16 cellular contexts compared by ENCODE assay signal in genomic region chr13:34990399-34991224, GRCh38. TPM values are rescaled to one million over a fixed set of nuclear protein-coding genes. Genes with fewer than 3 reads are reported as not detected.
DNase-seq lines count a peak whose midpoint lies in the region; ATAC-seq, FAIRE-seq and TF ChIP-seq lines count a peak whose summit lies in the region.
"Had no signal": no experiment of that assay in that cellular context is flagged by ENCODE, and none has a peak within 500 bp of the region (broad histone marks: within the 10 kb centered on the region; RNA-seq: fewer than 3 reads in every experiment).

No MANE protein-coding gene starts in this region.

- no peaks in the 10 kb centered on the region; the same call in 1 of the 2 replicates for H3K79me1 ChIP-seq in H1 (ENCODE audit: low read depth, low read length)

- H3K36me3 Mint-ChIP-seq in activated naive CD8-positive, alpha-beta T cell treated with anti-CD3 and anti-CD28 coated beads for 36 hours = peaks cover 41% of the 10 kb centered on the region
- peaks cover 9% of the 10 kb centered on the region for H3K36me3 Mint-ChIP-seq in activated naive CD8-positive, alpha-beta T cell treated with anti-CD3 and anti-CD28 coated beads, Interleukin-2, amount 50 U/mL, for 24 hours (ENCODE audit: low read depth)

- H3K9me3 ChIP-seq in H1 (ENCODE audit: insufficient read depth in 2 of 2, low read depth in 1 of 2, low read length in 1 of 2) = peaks cover 42% of the 10 kb centered on the region in 2 experiments

- TF ChIP-seq EP300 in H1 (IDR thresholded peaks at IDR 0.05; ENCODE audit: borderline replicate concordance in 1 of 2, low read depth in 2 of 2, low read length in 2 of 2) = no peak

- H3K4me1 Mint-ChIP-seq in activated naive CD8-positive, alpha-beta T cell treated with anti-CD3 and anti-CD28 coated beads for 36 hours = no peaks in the 10 kb centered on the region
- no peaks in the 10 kb centered on the region for H3K4me1 Mint-ChIP-seq in activated naive CD8-positive, alpha-beta T cell treated with anti-CD3 and anti-CD28 coated beads, Interleukin-2, amount 50 U/mL, for 24 hours

- POLR2A ChIA-PET in H1 (lab: Charles Lee; ENCODE audit: partially characterized antibody) = no interaction called here

- no peak overlapping the region for H2BK120ac ChIP-seq in H1 (replicated peaks; ENCODE audit: low read depth, low read length)

- TF ChIP-seq POLR2A in H1 (IDR thresholded peaks at IDR 0.05; ENCODE audit: control extremely low read depth in 1 of 2, low read depth in 2 of 2, low read length in 2 of 2) = no peak

- no peak overlapping the region for H2BK20ac ChIP-seq in H1 (ENCODE audit: low read length)

- DNase-seq in HT-29 (ENCODE audit: low spot score) (peak; percentile 27), H1 (ENCODE audit: low read depth in 1 of 2, low spot score in 2 of 2) (no peak), left lobe of liver (ENCODE audit: low spot score) (no peak), AML-193 (lab: John Stamatoyannopoulos, UW) (no peak)
- DNase-seq in activated naive CD8-positive, alpha-beta T cell treated with anti-CD3 and anti-CD28 coated beads for 36 hours = no peak
- no peak for DNase-seq in activated naive CD8-positive, alpha-beta T cell treated with anti-CD3 and anti-CD28 coated beads, Interleukin-2, amount 50 U/mL, for 24 hours
- DNase-seq: CD8-positive, alpha-beta T cell; DND-41; GDM1; NCI-H1105; NCI-H1694; NCI-H524; SIG-M5 had no signal

- H3K56ac ChIP-seq in H1 (replicated peaks; ENCODE audit: insufficient read length, low read depth, low read length) = no peak overlapping the region

- ATAC-seq in left lobe of liver = peak; percentile 88
- ATAC-seq in GM21515 (IDR thresholded peaks at IDR 0.05; ENCODE audit: unreplicated experiment) = no peak
- no peak for ATAC-seq in activated naive CD8-positive, alpha-beta T cell treated with anti-CD3 and anti-CD28 coated beads, Interleukin-2, amount 50 U/mL, for 24 hours
- ATAC-seq: CD8-positive, alpha-beta T cell; GM12878 had no signal

- H2BK12ac ChIP-seq in H1 (ENCODE audit: low read depth, low read length) = no peak overlapping the region

- no peak overlapping the region for H3K27ac ChIP-seq in H1 (ENCODE audit: low read depth, low read length)

- H4K20me1 ChIP-seq in H1 (replicated peaks in 1 of 2; ENCODE audit: control insufficient read depth in 1 of 2, insufficient read depth in 2 of 2, low read length in 2 of 2) = no peaks in the 10 kb centered on the region

- H3K36me3 ChIP-seq in H1 (ENCODE audit: control insufficient read depth in 2 of 4, insufficient read depth in 4 of 4, low read length in 3 of 4) = peaks cover 0 to 25% (median 13%) of the 10 kb centered on the region in 4 experiments; a peak in 4 of 8 replicates

- 79% methylated on average over 1 of the region's 1 CpG; no CpG with 5 or more reads in 1 of the 2 experiments for WGBS in H1 (ENCODE audit: extremely low coverage in 1 of 2, insufficient coverage in 1 of 2, insufficient read length in 1 of 2, insufficient replicate concordance in 2 of 2, low coverage in 1 of 2, low lambda C conversion rate in 2 of 2, missing lambda C conversion rate in 1 of 2), 2 experiments

- H4K8ac ChIP-seq in H1 (ENCODE audit: extremely low read depth, insufficient read depth, low read length) = no peak overlapping the region

- no peaks in the 10 kb centered on the region for H3K23me2 ChIP-seq in H1 (ENCODE audit: low read depth, low read length)

- H3K4ac ChIP-seq in H1 (replicated peaks; ENCODE audit: insufficient read length, low read depth, low read length) = no peak overlapping the region

- no peak overlapping the region for H3K14ac ChIP-seq in H1 (ENCODE audit: insufficient read length)

- FAIRE-seq in H1 (lab: Jason Lieb, UNC) = no peak
- FAIRE-seq: GM12878, H54 had no signal

- no peak overlapping the region for H4K91ac ChIP-seq in H1 (replicated peaks; ENCODE audit: insufficient read length, low read length)

- TF ChIP-seq CTCF in H1 (IDR thresholded peaks at IDR 0.05; ENCODE audit: control extremely low read depth in 1 of 3, insufficient read depth in 1 of 3, low read depth in 1 of 3, low read length in 3 of 3) = no peak

- no peaks in the 10 kb centered on the region for H3K27me3 ChIP-seq in H1 (replicated peaks in 1 of 4; ENCODE audit: control insufficient read depth in 3 of 4, extremely low read depth in 1 of 4, insufficient read depth in 3 of 4, low read length in 3 of 4)

- H3K9me3 Mint-ChIP-seq in activated naive CD8-positive, alpha-beta T cell treated with anti-CD3 and anti-CD28 coated beads for 36 hours = peaks cover 37% of the 10 kb centered on the region
- peaks cover 27% of the 10 kb centered on the region for H3K9me3 Mint-ChIP-seq in activated naive CD8-positive, alpha-beta T cell treated with anti-CD3 and anti-CD28 coated beads, Interleukin-2, amount 50 U/mL, for 24 hours

- H3K79me2 ChIP-seq in H1 (ENCODE audit: control insufficient read depth in 1 of 2, insufficient read depth in 2 of 2, low read length in 2 of 2) = peaks cover 0 to 74% of the 10 kb centered on the region in 2 experiments; a peak in 2 of 4 replicates

- no peak overlapping the region for H2AFZ ChIP-seq in H1 (ENCODE audit: low read length)

- H3K4me2 ChIP-seq in H1 (ENCODE audit: insufficient read depth in 1 of 2, low read depth in 2 of 2, low read length in 2 of 2) = no peak overlapping the region

- no peak overlapping the region for H4K5ac ChIP-seq in H1 (ENCODE audit: insufficient read length, low read depth, low read length)

- no peaks in the 10 kb centered on the region for H3K27me3 Mint-ChIP-seq in activated naive CD8-positive, alpha-beta T cell treated with anti-CD3 and anti-CD28 coated beads for 36 hours
- H3K27me3 Mint-ChIP-seq in activated naive CD8-positive, alpha-beta T cell treated with anti-CD3 and anti-CD28 coated beads, Interleukin-2, amount 50 U/mL, for 24 hours = no peaks in the 10 kb centered on the region

- no peak overlapping the region for H3K4me3 ChIP-seq in H1 (ENCODE audit: extremely low read depth in 1 of 4, insufficient read depth in 2 of 4, low read depth in 3 of 4, low read length in 4 of 4)
- H3K4me3 ChIP-seq: GM12878 had no signal

- H3K18ac ChIP-seq in H1 (ENCODE audit: extremely low read depth, low read length) = peak overlapping the region; percentile 6; the same call in 1 of the 2 replicates

- no peak overlapping the region for H3K9ac ChIP-seq in H1 (replicated peaks in 1 of 4; ENCODE audit: extremely low read depth in 1 of 4, low read depth in 3 of 4, low read length in 3 of 4)

- TF ChIP-seq RAD21 in H1 (IDR thresholded peaks at IDR 0.05 in 1 of 2, conservative IDR thresholded peaks at IDR 0.05 in 1 of 2; ENCODE audit: low read depth in 2 of 2, low read length in 2 of 2) = no peak

- no peak overlapping the region for H3K4me3 Mint-ChIP-seq in activated naive CD8-positive, alpha-beta T cell treated with anti-CD3 and anti-CD28 coated beads for 36 hours
- H3K4me3 Mint-ChIP-seq in activated naive CD8-positive, alpha-beta T cell treated with anti-CD3 and anti-CD28 coated beads, Interleukin-2, amount 50 U/mL, for 24 hours = no peak overlapping the region
- H3K4me3 Mint-ChIP-seq: CD8-positive, alpha-beta T cell had no signal

- H2BK5ac ChIP-seq in H1 (ENCODE audit: low read depth, low read length) = no peak overlapping the region

- no peak overlapping the region for H2BK15ac ChIP-seq in H1 (ENCODE audit: low read length)

- CTCF ChIA-PET in H1 (lab: Charles Lee; ENCODE audit: partially characterized antibody) = no interaction called here

- peaks cover 0 to under 1% (median 0%) of the 10 kb centered on the region in 4 experiments; a peak in 1 of 7 replicates for H3K4me1 ChIP-seq in H1 (replicated peaks in 1 of 4; ENCODE audit: control insufficient read depth in 3 of 4, insufficient read depth in 4 of 4, low read length in 3 of 4)

- H2AK5ac ChIP-seq in H1 (ENCODE audit: low read depth, low read length) = no peak overlapping the region

- H3K27ac Mint-ChIP-seq in activated naive CD8-positive, alpha-beta T cell treated with anti-CD3 and anti-CD28 coated beads for 36 hours = no peak overlapping the region
- H3K27ac Mint-ChIP-seq in activated naive CD8-positive, alpha-beta T cell treated with anti-CD3 and anti-CD28 coated beads, Interleukin-2, amount 50 U/mL, for 24 hours = no peak overlapping the region
- H3K27ac Mint-ChIP-seq: CD8-positive, alpha-beta T cell had no signal

- H3K23ac ChIP-seq in H1 (ENCODE audit: insufficient read length) = no peak overlapping the region

TF ChIP-seq in H1, 55 proteins besides CTCF, POLR2A, EP300 and RAD21:
- TF ChIP-seq SIN3A (conservative IDR thresholded peaks at IDR 0.05 in 1 of 2, IDR thresholded peaks at IDR 0.05 in 1 of 2; ENCODE audit: low read depth in 1 of 2, low read length in 2 of 2) = no peak
- TF ChIP-seq CREB1 (IDR thresholded peaks at IDR 0.05) = no peak
- 0 out of 2 replicates have a peak, but pooled peaks have one; percentile 9 for TF ChIP-seq KDM1A (IDR thresholded peaks at IDR 0.05; ENCODE audit: borderline replicate concordance, low read length)
- no peak for TF ChIP-seq TBP (IDR thresholded peaks at IDR 0.05; ENCODE audit: low read depth, low read length)
- no peak for TF ChIP-seq PHF8 (conservative IDR thresholded peaks at IDR 0.05; ENCODE audit: low read depth, low read length)
- no peak for TF ChIP-seq BRCA1 (IDR thresholded peaks at IDR 0.05; ENCODE audit: low read depth, low read length)

RNA-seq across cellular contexts. Expression of gene NBEA, which starts 48.5 kb away (rescaled TPM):
- not detected in 2 replicates for total RNA-seq in HT-29 (2014; rRNA removed; shearing (Covaris generic))
- 19.8 and 21.5 TPM in 2 replicates for total RNA-seq in H1 (2021; fragmentation: NEBNext Ultra II Directional; extraction: Animal tissue kit (Norgen Biotek cat#: 25700))
- polyA plus RNA-seq in H1 (2011; rRNA removed) = 9.0 and 14.2 TPM in 2 replicates
- polyA plus RNA-seq in H1 (2011; cell fraction: cytosol; rRNA removed) = 13.8 TPM
- 12.0 TPM for polyA plus RNA-seq in H1 (2011; cell fraction: nucleus; rRNA removed)
- 9.8 to 23.6 TPM (median 15.0 TPM) in 4 replicates for polyA plus RNA-seq in H1 (2012, experiment 1 of 2)
- 0.80 TPM for polyA plus RNA-seq in H1 (2012, experiment 2 of 2)
- 6.3 TPM for polyA plus RNA-seq in H1 (2013, experiment 1 of 2)
- 5.7 TPM for polyA plus RNA-seq in H1 (2013, experiment 2 of 2)
- polyA minus RNA-seq in H1 (2011; rRNA and poly(A)+ RNA removed) = 59.4 and 83.0 TPM in 2 replicates
- polyA minus RNA-seq in H1 (2011; cell fraction: cytosol; rRNA and poly(A)+ RNA removed) = 23.0 TPM
- polyA minus RNA-seq in H1 (2011; cell fraction: nucleus; rRNA and poly(A)+ RNA removed) = 171 TPM
- 0.40 TPM for total RNA-seq in left lobe of liver
- total RNA-seq in activated naive CD8-positive, alpha-beta T cell treated with anti-CD3 and anti-CD28 coated beads for 36 hours = under 1 TPM; 0.39 to 0.42 TPM

Comparison
In these comparisons a context has a peak if more than half of its experiments do, and no peak if none do; other contexts are left out.
1. RNA of gene NBEA, which starts 48.5 kb away (total RNA-seq): 19.8 to 21.5 TPM in H1; 0.39 to 0.42 TPM in activated naive CD8-positive, alpha-beta T cell treated with anti-CD3 and anti-CD28 coated beads for 36 hours, 0.40 TPM in left lobe of liver (single experiment) and not detected in HT-29; every median in the first group is over 10 times any median in the second.